ENCODE assay signal across 8 cellular contexts in genomic region chr1:205273551-205273982, GRCh38. TPM values are rescaled to one million over a fixed set of nuclear protein-coding genes. Genes with fewer than 3 reads are reported as not detected.
A peak's percentile ranks its signal among the peaks of the same experiment; 100 is the strongest.
DNase-seq lines count a peak whose midpoint lies in the region; FAIRE-seq and TF ChIP-seq lines count a peak whose summit lies in the region.

No MANE protein-coding gene starts in this region.

- H3K4me2 ChIP-seq in endothelial cell of umbilical vein (ENCODE audit: insufficient read depth, low read length) = no peak overlapping the region

- TF ChIP-seq POLR2A in endothelial cell of umbilical vein (IDR thresholded peaks at IDR 0.05; ENCODE audit: low read depth, low read length) = no peak

- dilution Hi-C loops in endothelial cell of umbilical vein (cut with MboI; ENCODE audit: extremely low pct_ligation_motif_present, low sequenced_read_pairs) = no loop called here

- peak; percentile 97 to 98 for TF ChIP-seq CTCF in endothelial cell of umbilical vein (IDR thresholded peaks at IDR 0.05; ENCODE audit: extremely low read depth in 1 of 2, insufficient read depth in 1 of 2, low read depth in 1 of 2, low read length in 2 of 2)

- no peaks in the 10 kb centered on the region for H4K20me1 ChIP-seq in endothelial cell of umbilical vein (replicated peaks; ENCODE audit: control insufficient read depth, extremely low read depth, insufficient read depth, low read length)

- no peak overlapping the region for H3K27ac ChIP-seq in endothelial cell of umbilical vein (ENCODE audit: insufficient read depth, low read depth, low read length)

- peaks cover 18% of the 10 kb centered on the region for H3K4me1 ChIP-seq in endothelial cell of umbilical vein (ENCODE audit: control insufficient read depth, extremely low read depth, insufficient read depth, low read length)

- no peaks in the 10 kb centered on the region for H3K9me3 ChIP-seq in endothelial cell of umbilical vein (replicated peaks; ENCODE audit: control insufficient read depth, insufficient read depth, low read length)

- no peaks in the 10 kb centered on the region for H3K9me1 ChIP-seq in endothelial cell of umbilical vein (replicated peaks; ENCODE audit: control insufficient read depth, extremely low read depth, insufficient read depth, low read length)

- no peak overlapping the region for H3K4me3 ChIP-seq in endothelial cell of umbilical vein (replicated peaks in 1 of 3; ENCODE audit: insufficient read depth in 1 of 3, low read depth in 1 of 3, low read length in 3 of 3)

- CTCF ChIA-PET in endothelial cell of umbilical vein (lab: Charles Lee) = interaction anchor here (0.6 to 17.5 kb wide), 35 partner anchors 9 to 284 kb away, joined by 3 to 1536 read pairs (median 8); partner anchors contain the start of genes NUAK2 and TMCC2

- intact Hi-C loops in endothelial cell of umbilical vein (cut with micrococcal nuclease) = loop anchor here (1.0 kb wide), 3 partner anchors 48 to 212 kb away; partner anchors contain the start of gene NUAK2

- DNase-seq in AG08396 (ENCODE audit: low spot score) = peak; percentile 88
- peak; percentile 91 for DNase-seq in GM19238 (ENCODE audit: insufficient read length, low spot score)
- peak; percentile 94 for DNase-seq in HuH-7.5 (ENCODE audit: low spot score)
- peak; percentile 55 for DNase-seq in NOMO-1 treated with dmso at 0.1 percent for 144 hours (lab: John Stamatoyannopoulos, UW; ENCODE audit: unreplicated experiment)
- peak; percentile 65 for DNase-seq in activated CD8-positive, alpha-beta memory T cell treated with anti-CD3 and anti-CD28 coated beads, Interleukin-2, amount 50 U/mL, for 1 hour (ENCODE audit: extremely low read depth)
- peak; percentile 69 for DNase-seq in endothelial cell of umbilical vein (ENCODE audit: low read depth, low spot score)
- peak; percentile 81 for DNase-seq in middle frontal gyrus (ENCODE audit: extremely low spot score, low spot score)
- peak; percentile 62 to 66 for DNase-seq in stimulated activated CD8-positive, alpha-beta memory T cell treated with anti-CD3 and anti-CD28 coated beads, Interleukin-4, amount 100 ng/mL, for 4 hours (ENCODE audit: low read depth in 2 of 2, low spot score in 1 of 2)

- no peaks in the 10 kb centered on the region for H3K36me3 ChIP-seq in endothelial cell of umbilical vein (ENCODE audit: control insufficient read depth in 2 of 2, extremely low read depth in 1 of 2, insufficient read depth in 2 of 2, low read length in 2 of 2)

- FAIRE-seq in endothelial cell of umbilical vein (lab: Jason Lieb, UNC) = peak; percentile 93

- H3K79me2 ChIP-seq in endothelial cell of umbilical vein (ENCODE audit: control insufficient read depth, insufficient read depth, low read length) = no peaks in the 10 kb centered on the region

- BruUV-seq in endothelial cell of umbilical vein (replicated peaks; lab: Mats Ljungman, UMichigan) = no TSS peak

- H2AFZ ChIP-seq in endothelial cell of umbilical vein (ENCODE audit: low read depth, low read length) = no peak overlapping the region

- H3K27me3 ChIP-seq in endothelial cell of umbilical vein (ENCODE audit: control insufficient read depth in 2 of 2, insufficient read depth in 2 of 2, low read length in 2 of 2) = no peaks in the 10 kb centered on the region

- H3K9ac ChIP-seq in endothelial cell of umbilical vein (replicated peaks; ENCODE audit: extremely low read depth, insufficient read depth, low read length) = no peak overlapping the region

- POLR2A ChIA-PET in endothelial cell of umbilical vein (lab: Charles Lee) = interaction anchor here (0.6 to 1.3 kb wide), 4 partner anchors 11 to 51 kb away, joined by 3 to 7 read pairs (median 4); no protein-coding TSS in a partner anchor

TF ChIP-seq in endothelial cell of umbilical vein, 7 proteins besides CTCF, POLR2A, EP300 and RAD21:
- TF ChIP-seq EZH2 (IDR thresholded peaks at IDR 0.05; ENCODE audit: borderline replicate concordance, low read depth, low read length, severe bottlenecking) (no peak), POLR2AphosphoS5 (IDR thresholded peaks at IDR 0.05; ENCODE audit: insufficient read depth, low read depth, low read length) (no peak), MAX (IDR thresholded peaks at IDR 0.05; ENCODE audit: insufficient read depth, insufficient read length) (no peak), GATA2 (IDR thresholded peaks at IDR 0.05; ENCODE audit: insufficient read depth, insufficient read length, low read depth, low read length) (no peak), MYC (IDR thresholded peaks at IDR 0.05; ENCODE audit: low read depth, low read length) (no peak), JUN (IDR thresholded peaks at IDR 0.05; ENCODE audit: borderline replicate concordance, insufficient read depth, insufficient read length, low read depth) (no peak), FOS (IDR thresholded peaks at IDR 0.05; ENCODE audit: borderline replicate concordance, insufficient read depth, low read length) (no peak)

RNA-seq across cellular contexts. Expression of gene TMCC2, which starts 45.8 kb away (rescaled TPM):
- 2.0 and 2.1 TPM in 2 replicates for total RNA-seq in endothelial cell of umbilical vein
- polyA plus RNA-seq in endothelial cell of umbilical vein = 2.0 TPM in 2 replicates
- polyA plus RNA-seq in endothelial cell of umbilical vein (2011; cell fraction: cytosol; rRNA removed) = 1.8 and 1.9 TPM in 2 replicates
- 1.5 and 1.8 TPM in 2 replicates for polyA plus RNA-seq in endothelial cell of umbilical vein (2011; cell fraction: nucleus; rRNA removed)
- 1.2 and 1.4 TPM in 2 replicates for polyA plus RNA-seq in endothelial cell of umbilical vein (2012)
- 2.2 and 2.4 TPM in 2 replicates for polyA minus RNA-seq in endothelial cell of umbilical vein
- 2.8 TPM for polyA minus RNA-seq in endothelial cell of umbilical vein (2011; cell fraction: cytosol; rRNA and poly(A)+ RNA removed)
- 0.29 and 1.3 TPM in 2 replicates for polyA minus RNA-seq in endothelial cell of umbilical vein (2011; cell fraction: nucleus; rRNA and poly(A)+ RNA removed)

RNA-seq across cellular contexts. Expression of gene NUAK2, which starts 48.0 kb away (rescaled TPM):
- 2.3 and 2.5 TPM in 2 replicates for total RNA-seq in endothelial cell of umbilical vein
- 1.5 and 1.8 TPM in 2 replicates for polyA plus RNA-seq in endothelial cell of umbilical vein
- 1.1 and 1.3 TPM in 2 replicates for polyA plus RNA-seq in endothelial cell of umbilical vein (2011; cell fraction: cytosol; rRNA removed)
- 1.5 and 1.6 TPM in 2 replicates for polyA plus RNA-seq in endothelial cell of umbilical vein (2011; cell fraction: nucleus; rRNA removed)
- 1.3 and 1.4 TPM in 2 replicates for polyA plus RNA-seq in endothelial cell of umbilical vein (2012)
- 2.1 and 2.2 TPM in 2 replicates for polyA minus RNA-seq in endothelial cell of umbilical vein
- polyA minus RNA-seq in endothelial cell of umbilical vein (2011; cell fraction: cytosol; rRNA and poly(A)+ RNA removed) = 7.4 TPM
- polyA minus RNA-seq in endothelial cell of umbilical vein (2011; cell fraction: nucleus; rRNA and poly(A)+ RNA removed) = 1.8 TPM in 2 replicates
